Comparison of ENCODE assay signal across 1 cellular context in the genomic region with DNA sequence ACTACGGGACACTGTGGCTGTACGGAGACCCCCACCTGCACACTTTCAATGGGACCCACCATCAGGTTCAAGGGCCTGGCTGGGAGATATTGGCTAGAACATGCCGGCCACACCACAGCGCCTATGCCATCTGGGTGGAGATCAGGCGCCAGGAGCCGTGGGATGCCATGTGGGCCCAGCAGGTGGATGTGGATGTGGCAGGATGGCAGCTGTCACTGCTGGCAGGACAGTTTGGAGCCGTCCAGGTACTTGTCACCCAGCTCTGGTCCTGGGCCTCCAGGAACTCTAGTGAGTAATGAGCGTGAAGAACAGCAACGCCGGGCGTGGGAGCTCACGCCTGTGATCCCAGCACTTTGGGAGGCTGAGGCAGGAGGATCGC.
TF ChIP-seq lines count a peak whose summit lies in the region.

No MANE protein-coding gene starts in this region.

TF ChIP-seq in HepG2, 621 proteins besides CTCF, POLR2A, EP300 and RAD21:
- TF ChIP-seq FIP1L1 (IDR thresholded peaks at IDR 0.05; ENCODE audit: borderline replicate concordance, insufficient read depth, low read depth, low read length) (no peak), HNRNPL (IDR thresholded peaks at IDR 0.05; ENCODE audit: low read depth, low read length) (peak; percentile 67; the same call in 1 of the 2 replicates)
